ENCODE assay signal across 16 cellular contexts in the genomic region with DNA sequence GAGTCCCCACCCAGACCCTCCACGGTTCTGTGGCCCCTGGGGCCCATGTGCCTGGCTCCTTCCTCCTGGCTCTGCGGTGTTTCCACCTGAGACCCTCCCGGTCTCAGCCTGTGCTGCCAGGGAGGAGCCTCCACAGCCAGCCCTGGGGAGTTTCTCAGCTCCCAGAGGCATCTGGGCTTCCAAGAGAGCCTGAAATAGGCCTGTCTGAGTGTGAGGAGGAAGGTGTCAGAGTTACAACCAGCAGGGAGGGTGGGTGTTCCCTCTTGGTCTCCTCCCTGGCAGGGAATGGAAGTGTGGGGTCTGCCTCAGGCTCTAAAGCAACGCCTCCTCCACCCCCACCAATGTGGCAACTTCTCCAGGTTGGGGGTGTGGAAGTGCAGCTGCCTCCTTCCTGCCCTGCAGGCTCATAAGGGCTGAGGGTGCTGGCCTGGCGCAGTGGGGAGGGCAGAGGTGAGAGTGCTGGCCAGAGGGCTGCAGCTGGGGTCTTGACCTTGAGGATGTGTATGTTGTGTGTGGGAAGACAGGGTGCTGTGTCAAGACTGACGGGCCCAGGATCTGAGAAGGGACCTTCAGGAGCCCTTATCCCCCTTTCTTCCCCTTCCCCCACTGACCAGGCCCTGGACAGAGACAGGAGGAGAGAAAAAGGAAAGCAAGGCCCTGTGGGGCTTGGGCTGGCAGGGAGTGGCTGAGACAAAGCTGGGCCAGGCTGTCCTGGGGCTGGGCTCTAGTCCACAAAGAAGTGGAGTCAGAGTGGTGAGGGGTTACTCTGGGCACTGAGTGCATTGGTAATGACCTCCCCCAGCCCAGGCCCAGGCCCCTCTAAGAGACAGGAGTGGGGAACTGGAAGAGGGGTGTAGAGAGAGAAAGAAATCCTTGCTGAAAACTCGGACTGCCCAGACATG. TPM values are rescaled to one million over a fixed set of nuclear protein-coding genes. Genes with fewer than 3 reads are reported as not detected.
DNase-seq lines count a peak whose midpoint lies in the region; ATAC-seq and TF ChIP-seq lines count a peak whose summit lies in the region.
"Had no signal": no experiment of that assay in that cellular context is flagged by ENCODE, and none has a peak within 500 bp of the region (broad histone marks: within the 10 kb centered on the region; RNA-seq: fewer than 3 reads in every experiment).

No MANE protein-coding gene starts in this region.

- no peak overlapping the region for H3K27ac Mint-ChIP-seq in activated naive CD4-positive, alpha-beta T cell treated with anti-CD3 and anti-CD28 coated beads, Interleukin-2, amount 10 ng/mL, durations not matched to agents 7 days and 5 days
- H3K27ac Mint-ChIP-seq: activated naive CD4-positive, alpha-beta T cell treated with anti-CD3 and anti-CD28 coated beads, Interleukin-2, amount 50 U/mL, for 72 hours; stimulated activated effector memory CD8-positive, alpha-beta T cell treated with anti-CD3 and anti-CD28 coated beads, Interleukin-12 subunit alpha, Interleukin-12 subunit beta, amount 100 ng/mL, for 72 hours had no signal

- H3K4me1 ChIP-seq in ACC112 (ENCODE audit: control insufficient read depth, insufficient read depth, low read length, unreplicated experiment) (peaks cover 50% of the 10 kb centered on the region), esophagus squamous epithelium (peaks cover 22 to 77% (median 28%) of the 10 kb centered on the region in 3 donors)

- H3K9me3 ChIP-seq in esophagus squamous epithelium: no peaks in the 10 kb centered on the region

- H3K9me3 Mint-ChIP-seq in activated naive CD4-positive, alpha-beta T cell treated with anti-CD3 and anti-CD28 coated beads, Interleukin-2, amount 10 ng/mL, durations not matched to agents 7 days and 5 days: no peaks in the 10 kb centered on the region
- H3K9me3 Mint-ChIP-seq: activated naive CD4-positive, alpha-beta T cell treated with anti-CD3 and anti-CD28 coated beads, Interleukin-2, amount 50 U/mL, for 72 hours; central memory CD8-positive, alpha-beta T cell; stimulated activated effector memory CD8-positive, alpha-beta T cell treated with anti-CD3 and anti-CD28 coated beads, Interleukin-12 subunit alpha, Interleukin-12 subunit beta, amount 100 ng/mL, for 72 hours had no signal

- H3K27me3 ChIP-seq in ACC112 (ENCODE audit: insufficient read depth, low read length) (no peaks in the 10 kb centered on the region), esophagus squamous epithelium (peaks cover 0 to 44% (median 3%) of the 10 kb centered on the region in 4 donors)

- no peaks in the 10 kb centered on the region for H3K4me1 Mint-ChIP-seq in activated naive CD4-positive, alpha-beta T cell treated with anti-CD3 and anti-CD28 coated beads, Interleukin-2, amount 10 ng/mL, durations not matched to agents 7 days and 5 days
- H3K4me1 Mint-ChIP-seq: central memory CD8-positive, alpha-beta T cell; stimulated activated effector memory CD8-positive, alpha-beta T cell treated with anti-CD3 and anti-CD28 coated beads, Interleukin-12 subunit alpha, Interleukin-12 subunit beta, amount 100 ng/mL, for 72 hours had no signal

- ATAC-seq in omental fat pad (ENCODE audit: low FRiP score) (peak; percentile 2), HG03095 (IDR thresholded peaks at IDR 0.05; ENCODE audit: unreplicated experiment) (no peak), HG03280 (IDR thresholded peaks at IDR 0.05; ENCODE audit: unreplicated experiment) (no peak)
- ATAC-seq: activated naive CD4-positive, alpha-beta T cell treated with anti-CD3 and anti-CD28 coated beads, Interleukin-2, amount 50 U/mL, for 72 hours; stimulated activated effector memory CD8-positive, alpha-beta T cell treated with anti-CD3 and anti-CD28 coated beads, Interleukin-12 subunit alpha, Interleukin-12 subunit beta, amount 100 ng/mL, for 72 hours had no signal

- H3K79me2 ChIP-seq in ACC112 (ENCODE audit: control insufficient read depth, insufficient read depth, low read length, unreplicated experiment): peaks cover 5% of the 10 kb centered on the region

- TF ChIP-seq POLR2A in esophagus squamous epithelium (IDR thresholded peaks at IDR 0.05): no peak

- H3K36me3 Mint-ChIP-seq in activated naive CD4-positive, alpha-beta T cell treated with anti-CD3 and anti-CD28 coated beads, Interleukin-2, amount 10 ng/mL, durations not matched to agents 7 days and 5 days: no peaks in the 10 kb centered on the region
- H3K36me3 Mint-ChIP-seq: activated naive CD4-positive, alpha-beta T cell treated with anti-CD3 and anti-CD28 coated beads, Interleukin-2, amount 50 U/mL, for 72 hours had no signal

- H3K4me3 ChIP-seq in ACC112 (ENCODE audit: low read depth, low read length) (peak overlapping the region; percentile 81; the same call in 1 of the 2 replicates), esophagus squamous epithelium (no peak overlapping the region)

- intact Hi-C loops in esophagus squamous epithelium (cut with DNase I): no loop called here

- peak; percentile 66 for DNase-seq in NCI-H2171 treated with DMSO at 0.1 percent for 48 hours (lab: John Stamatoyannopoulos, UW)
- DNase-seq in esophagus squamous epithelium (lab: John Stamatoyannopoulos, UW): no peak
- no peak for DNase-seq in omental fat pad (ENCODE audit: low spot score)
- no peak for DNase-seq in HPDE6-E6E7 (ENCODE audit: extremely low spot score)
- DNase-seq in activated naive CD4-positive, alpha-beta T cell treated with anti-CD3 and anti-CD28 coated beads, Interleukin-2, amount 10 ng/mL, durations not matched to agents 7 days and 5 days: no peak
- DNase-seq: NCI-H146; NCI-H524; stimulated activated CD4-positive, alpha-beta T cell treated with anti-CD3 and anti-CD28 coated beads, Interleukin-4, amount 100 ng/mL, for 4 hours had no signal

- no peak overlapping the region for H3K4me3 Mint-ChIP-seq in activated naive CD4-positive, alpha-beta T cell treated with anti-CD3 and anti-CD28 coated beads, Interleukin-2, amount 10 ng/mL, durations not matched to agents 7 days and 5 days
- H3K4me3 Mint-ChIP-seq: central memory CD8-positive, alpha-beta T cell; stimulated activated effector memory CD8-positive, alpha-beta T cell treated with anti-CD3 and anti-CD28 coated beads, Interleukin-12 subunit alpha, Interleukin-12 subunit beta, amount 100 ng/mL, for 72 hours had no signal

- CTCF ChIA-PET in activated naive CD4-positive, alpha-beta T cell treated with anti-CD3 and anti-CD28 coated beads, Interleukin-2, amount 10 ng/mL, durations not matched to agents 7 days and 5 days (lab: Charles Lee): interaction anchor here (1.1 to 1.2 kb wide), 2 partner anchors 12 to 89 kb away, joined by 3 to 5 read pairs; no protein-coding TSS in a partner anchor

- H3K27me3 Mint-ChIP-seq in activated naive CD4-positive, alpha-beta T cell treated with anti-CD3 and anti-CD28 coated beads, Interleukin-2, amount 10 ng/mL, durations not matched to agents 7 days and 5 days: peaks cover 89% of the 10 kb centered on the region

- TF ChIP-seq CTCF in esophagus squamous epithelium (IDR thresholded peaks at IDR 0.05) (no peak), omental fat pad (IDR thresholded peaks at IDR 0.05) (no peak)

- 69 to 90% methylated on average over 2 of the region's 7 CpGs for WGBS in esophagus squamous epithelium, 2 donors

- H3K36me3 ChIP-seq in ACC112 (ENCODE audit: insufficient read depth, low read length) (no peaks in the 10 kb centered on the region), esophagus squamous epithelium (no peaks in the 10 kb centered on the region)

- no peak overlapping the region for H2AFZ ChIP-seq in ACC112 (ENCODE audit: low read length, unreplicated experiment)

- H3K27ac ChIP-seq in ACC112 (ENCODE audit: low read depth, low read length): peak overlapping the region; percentile 24; the same call in 1 of the 2 replicates
- H3K27ac ChIP-seq in esophagus squamous epithelium: peak overlapping the region; percentile 10 to 57 (median 32)

RNA-seq across cellular contexts. Expression of gene CYGB, which starts 2.4 kb away (rescaled TPM):
- total RNA-seq in esophagus squamous epithelium (10 to 100 TPM in 2 of 4 donors, 1 to 10 TPM in 2; 1.3 to 12.8 (median 6.9) TPM), omental fat pad (10 to 100 TPM; 18.9 to 46.2 (median 35.2) TPM)
- total RNA-seq: activated naive CD4-positive, alpha-beta T cell treated with anti-CD3 and anti-CD28 coated beads, Interleukin-2, amount 50 U/mL, for 72 hours had no signal

RNA-seq across cellular contexts. Expression of gene PRCD, which starts 4.8 kb away (rescaled TPM):
- total RNA-seq in esophagus squamous epithelium (1 to 10 TPM in 2 of 4 donors, under 1 TPM in 1, not detected in 1; 0.73 to 2.5 (median 1.4) TPM), omental fat pad (10 to 100 TPM in 1 of 4 donors, 1 to 10 TPM in 3; 2.3 to 20.0 (median 3.5) TPM)
- total RNA-seq: activated naive CD4-positive, alpha-beta T cell treated with anti-CD3 and anti-CD28 coated beads, Interleukin-2, amount 50 U/mL, for 72 hours; kidney epithelial cell; T-helper 1 cell treated with Interleukin-12 subunit alpha and Interleukin-12 subunit beta and Interleukin-4 antibody, amounts not matched to agents 30 ng/mL and 1 ng/mL, for 36 hours had no signal

RNA-seq across cellular contexts. Expression of gene RHBDF2, which starts 33.9 kb away (rescaled TPM):
- total RNA-seq in esophagus squamous epithelium (10 to 100 TPM; 27.0 to 38.5 (median 33.7) TPM), omental fat pad (10 to 100 TPM; 29.9 to 77.9 (median 56.7) TPM)

RNA-seq across cellular contexts. Expression of gene ST6GALNAC2, which starts 50.6 kb away (rescaled TPM):
- total RNA-seq in esophagus squamous epithelium: 10 to 100 TPM; 15.2 to 39.9 (median 29.5) TPM
- total RNA-seq in omental fat pad: 10 to 100 TPM in 2 of 4 donors, 1 to 10 TPM in 2; 4.2 to 12.1 (median 9.7) TPM
- total RNA-seq: activated naive CD4-positive, alpha-beta T cell treated with anti-CD3 and anti-CD28 coated beads, Interleukin-2, amount 50 U/mL, for 72 hours; T-helper 1 cell treated with Interleukin-12 subunit alpha and Interleukin-12 subunit beta and Interleukin-4 antibody, amounts not matched to agents 30 ng/mL and 1 ng/mL, for 36 hours had no signal
